Comparison of ENCODE assay signal across 9 cellular contexts in genomic region chr3:122356402-122356801, GRCh38. TPM values are rescaled to one million over a fixed set of nuclear protein-coding genes. Genes with fewer than 3 reads are reported as not detected.
DNase-seq lines count a peak whose midpoint lies in the region; ATAC-seq and TF ChIP-seq lines count a peak whose summit lies in the region.
"Had no signal": no experiment of that assay in that cellular context is flagged by ENCODE, and none has a peak within 500 bp of the region (broad histone marks: within the 10 kb centered on the region; RNA-seq: fewer than 3 reads in every experiment).

No MANE protein-coding gene starts in this region.

- peaks cover 26% of the 10 kb centered on the region for H3K36me3 Mint-ChIP-seq in stimulated activated memory B cell treated with anti-CD40 and anti-IgM and Interleukin-4, amounts not matched to agents 10 μg/mL and 1 μg/mL and 100 μg/mL, for 72 hours

- H3K27me3 ChIP-seq in HL-60 (ENCODE audit: insufficient read depth, poor library complexity, severe bottlenecking) (no peaks in the 10 kb centered on the region), gastrocnemius medialis (no peaks in the 10 kb centered on the region)

- TF ChIP-seq CTCF in HL-60 (IDR thresholded peaks at IDR 0.05; ENCODE audit: insufficient read depth, low read length) (peak; percentile 25), fibroblast of pulmonary artery (IDR thresholded peaks at IDR 0.05; ENCODE audit: low read length, missing control alignments) (peak; percentile 31), gastrocnemius medialis (IDR thresholded peaks at IDR 0.05 in 4 of 5, conservative IDR thresholded peaks at IDR 0.05 in 1 of 5) (no peak)

- DNase-seq in NCI-H2196 (lab: John Stamatoyannopoulos, UW; ENCODE audit: unreplicated experiment) (peak; percentile 45), NCI-H2196 treated with DMSO at 0.1 percent for 48 hours (lab: John Stamatoyannopoulos, UW; ENCODE audit: unreplicated experiment) (no peak), HL-60 (ENCODE audit: low read depth in 1 of 2, low spot score in 1 of 2) (peak in 1 of 2 experiments; percentile 52), SK-N-DZ (ENCODE audit: low spot score) (peak; percentile 70), fibroblast of pulmonary artery (ENCODE audit: low read depth) (peak; percentile 31), GDM1 (lab: John Stamatoyannopoulos, UW) (no peak), gastrocnemius medialis (no peak)

- in situ Hi-C loops in gastrocnemius medialis (cut with MboI; ENCODE audit: low sequenced_read_pairs in 4 of 4): loop anchor here in 2 of 4 donors (25.0 kb wide), 1 partner anchor 819 kb away; the partner anchor contains the start of gene POLQ (in 2 of the 2)

- no peak overlapping the region for H3K4me3 ChIP-seq in HL-60 (replicated peaks; ENCODE audit: insufficient read depth, low read length)
- no peak overlapping the region for H3K4me3 ChIP-seq in fibroblast of pulmonary artery (replicated peaks; ENCODE audit: low read depth, low read length)
- no peak overlapping the region for H3K4me3 ChIP-seq in gastrocnemius medialis

- H3K36me3 ChIP-seq in gastrocnemius medialis: peaks cover 0 to 15% of the 10 kb centered on the region in 2 donors

- no peaks in the 10 kb centered on the region for H3K27me3 Mint-ChIP-seq in stimulated activated memory B cell treated with anti-CD40 and anti-IgM and Interleukin-4, amounts not matched to agents 10 μg/mL and 1 μg/mL and 100 μg/mL, for 72 hours
- H3K27me3 Mint-ChIP-seq: CD4-positive, CD25-positive, alpha-beta regulatory T cell had no signal

- intact Hi-C loops in gastrocnemius medialis (cut with DNase I; ENCODE audit: low total_unique reads): no loop called here

- no peak overlapping the region for H3K27ac Mint-ChIP-seq in stimulated activated memory B cell treated with anti-CD40 and anti-IgM and Interleukin-4, amounts not matched to agents 10 μg/mL and 1 μg/mL and 100 μg/mL, for 72 hours

- H3K4me1 Mint-ChIP-seq in stimulated activated memory B cell treated with anti-CD40 and anti-IgM and Interleukin-4, amounts not matched to agents 10 μg/mL and 1 μg/mL and 100 μg/mL, for 72 hours: no peaks in the 10 kb centered on the region
- H3K4me1 Mint-ChIP-seq: CD4-positive, CD25-positive, alpha-beta regulatory T cell had no signal

- no peaks in the 10 kb centered on the region for H3K9me3 ChIP-seq in gastrocnemius medialis

- H3K9me3 Mint-ChIP-seq in stimulated activated memory B cell treated with anti-CD40 and anti-IgM and Interleukin-4, amounts not matched to agents 10 μg/mL and 1 μg/mL and 100 μg/mL, for 72 hours: no peaks in the 10 kb centered on the region
- H3K9me3 Mint-ChIP-seq: CD4-positive, CD25-positive, alpha-beta regulatory T cell had no signal

- H3K27ac ChIP-seq in HL-60 (replicated peaks): no peak overlapping the region
- no peak overlapping the region for H3K27ac ChIP-seq in gastrocnemius medialis

- no peaks in the 10 kb centered on the region for H3K4me1 ChIP-seq in gastrocnemius medialis

- TF ChIP-seq POLR2A in gastrocnemius medialis (IDR thresholded peaks at IDR 0.05): no peak

- peak; percentile 60 for ATAC-seq in stimulated activated memory B cell treated with anti-CD40 and anti-IgM and Interleukin-4, amounts not matched to agents 10 μg/mL and 1 μg/mL and 100 μg/mL, for 72 hours
- no peak for ATAC-seq in gastrocnemius medialis

- no peak overlapping the region for H3K4me3 Mint-ChIP-seq in stimulated activated memory B cell treated with anti-CD40 and anti-IgM and Interleukin-4, amounts not matched to agents 10 μg/mL and 1 μg/mL and 100 μg/mL, for 72 hours
- H3K4me3 Mint-ChIP-seq: CD4-positive, CD25-positive, alpha-beta regulatory T cell had no signal

RNA-seq across cellular contexts. Expression of gene MIX23, which starts 26.6 kb away (rescaled TPM):
- polyA plus RNA-seq in SK-N-DZ (2014; cell fraction: cytosol; rRNA removed): 44.9 and 60.6 TPM in 2 replicates
- 43.4 and 62.2 TPM in 2 replicates for polyA plus RNA-seq in SK-N-DZ (2014; cell fraction: nucleus; rRNA removed)
- total RNA-seq in gastrocnemius medialis: 10 to 100 TPM; 16.5 to 26.0 (median 23.7) TPM

RNA-seq across cellular contexts. Expression of gene FAM162A, which starts 27.6 kb away (rescaled TPM):
- polyA plus RNA-seq in SK-N-DZ (2014; cell fraction: cytosol; rRNA removed): 32.6 and 37.8 TPM in 2 replicates
- polyA plus RNA-seq in SK-N-DZ (2014; cell fraction: nucleus; rRNA removed): 21.8 and 32.7 TPM in 2 replicates
- 10 to 100 TPM; 18.8 to 52.4 (median 43.3) TPM for total RNA-seq in gastrocnemius medialis

RNA-seq across cellular contexts. Expression of gene CSTA, which starts 31.4 kb away (rescaled TPM):
- not detected in 2 replicates for polyA plus RNA-seq in SK-N-DZ (2014; cell fraction: cytosol; rRNA removed)
- polyA plus RNA-seq in SK-N-DZ (2014; cell fraction: nucleus; rRNA removed): not detected in 2 replicates
- total RNA-seq in gastrocnemius medialis: 1 to 10 TPM in 1 of 4 donors, under 1 TPM in 1, not detected in 2; 0.58 to 2.4 TPM
- total RNA-seq: CD4-positive, CD25-positive, alpha-beta regulatory T cell had no signal

RNA-seq across cellular contexts. Expression of gene WDR5B, which starts 59.5 kb away (rescaled TPM):
- 13.8 and 13.9 TPM in 2 replicates for polyA plus RNA-seq in SK-N-DZ (2014; cell fraction: cytosol; rRNA removed)
- 9.4 and 10.6 TPM in 2 replicates for polyA plus RNA-seq in SK-N-DZ (2014; cell fraction: nucleus; rRNA removed)
- 1 to 10 TPM; 1.4 to 3.0 (median 2.1) TPM for total RNA-seq in gastrocnemius medialis

Comparison
In these comparisons a context has a peak if more than half of its experiments do, and no peak if none do; other contexts are left out.
1. DNase-seq: peak in NCI-H2196 (single experiment), SK-N-DZ (single experiment) and fibroblast of pulmonary artery (single experiment); none in NCI-H2196 treated with DMSO at 0.1 percent for 48 hours (single experiment), GDM1 (single experiment) and gastrocnemius medialis (0 of 2).
2. CTCF ChIP-seq: peak in HL-60 (single experiment) and fibroblast of pulmonary artery (single experiment); none in gastrocnemius medialis (0 of 5).